ENCODE assay signal across 1 cellular context in the genomic region with DNA sequence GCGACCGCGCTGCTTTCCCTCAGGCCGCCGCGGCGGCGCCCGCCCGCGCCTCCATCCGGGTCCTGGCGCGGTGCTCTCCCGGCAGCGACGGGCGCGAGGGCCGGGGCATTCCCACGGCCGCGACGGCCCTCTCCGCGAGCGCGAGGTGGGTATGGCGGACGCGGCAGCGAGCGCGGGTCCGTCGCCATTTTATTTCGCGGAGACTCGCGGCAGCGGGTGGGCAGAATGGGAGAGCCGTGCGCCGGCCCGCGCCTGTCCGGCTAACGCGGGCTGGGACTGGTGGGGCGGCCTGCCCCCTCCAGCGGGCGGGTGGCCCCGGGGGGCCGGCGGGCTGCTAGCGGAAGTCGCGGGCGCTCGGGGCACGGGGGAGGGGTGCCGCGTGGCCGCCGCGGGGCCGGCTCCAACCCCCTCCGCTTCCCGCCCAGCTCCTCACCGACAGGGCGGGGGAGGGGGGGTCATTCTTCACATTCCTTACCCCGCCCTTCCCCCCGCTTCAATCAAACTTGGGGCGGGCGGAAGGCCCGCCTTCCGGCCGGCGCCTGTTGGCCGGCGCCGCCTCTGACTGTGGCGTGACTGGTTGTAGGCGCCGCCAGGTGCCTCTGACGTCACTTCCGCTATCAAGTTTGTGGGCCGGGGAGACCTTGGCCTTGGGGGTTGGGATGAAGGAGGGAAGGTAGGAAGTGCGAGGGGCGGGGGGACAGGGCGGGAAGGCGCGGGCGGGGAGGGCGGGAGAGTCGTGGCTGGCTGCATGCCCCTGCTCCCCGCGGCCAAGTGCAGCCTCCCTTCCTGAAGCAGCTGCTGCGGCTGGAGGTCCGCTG.
A peak's percentile ranks its signal among the peaks of the same experiment; 100 is the strongest.
TF ChIP-seq lines count a peak whose summit lies in the region.

No MANE protein-coding gene starts in this region.

TF ChIP-seq in GM12878, 131 proteins besides CTCF, POLR2A, EP300 and RAD21 (continued from another document and continues in another):
- TF ChIP-seq ZBTB40 (IDR thresholded peaks at IDR 0.05; ENCODE audit: borderline replicate concordance) = peak; percentile 94
- no peak for TF ChIP-seq HDGF (IDR thresholded peaks at IDR 0.05)
- TF ChIP-seq KDM1A (IDR thresholded peaks at IDR 0.05; ENCODE audit: borderline replicate concordance) = no peak
- TF ChIP-seq ZZZ3 (IDR thresholded peaks at IDR 0.05; ENCODE audit: control insufficient read depth, insufficient read length, low read depth) = no peak
- TF ChIP-seq ZNF207 (IDR thresholded peaks at IDR 0.05; ENCODE audit: borderline replicate concordance) = peak; percentile 84
- TF ChIP-seq, protein P1, sequence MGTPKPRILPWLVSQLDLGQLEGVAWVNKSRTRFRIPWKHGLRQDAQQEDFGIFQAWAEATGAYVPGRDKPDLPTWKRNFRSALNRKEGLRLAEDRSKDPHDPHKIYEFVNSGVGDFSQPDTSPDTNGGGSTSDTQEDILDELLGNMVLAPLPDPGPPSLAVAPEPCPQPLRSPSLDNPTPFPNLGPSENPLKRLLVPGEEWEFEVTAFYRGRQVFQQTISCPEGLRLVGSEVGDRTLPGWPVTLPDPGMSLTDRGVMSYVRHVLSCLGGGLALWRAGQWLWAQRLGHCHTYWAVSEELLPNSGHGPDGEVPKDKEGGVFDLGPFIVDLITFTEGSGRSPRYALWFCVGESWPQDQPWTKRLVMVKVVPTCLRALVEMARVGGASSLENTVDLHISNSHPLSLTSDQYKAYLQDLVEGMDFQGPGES (IDR thresholded peaks at IDR 0.05) = peak; percentile 77; the same call in 1 of the 2 replicates
- no peak; the same call in none of the 2 replicates for TF ChIP-seq TCF3 (IDR thresholded peaks at IDR 0.05; ENCODE audit: borderline replicate concordance, insufficient read depth, low read depth, low read length)
- peak; percentile 42 for TF ChIP-seq RELA (IDR thresholded peaks at IDR 0.05; ENCODE audit: borderline replicate concordance, partially characterized antibody)
- 0 out of 2 replicates have a peak, but pooled peaks have one; percentile 43 for TF ChIP-seq ZSCAN29 (IDR thresholded peaks at IDR 0.05)
- no peak for TF ChIP-seq ETV6 (conservative IDR thresholded peaks at IDR 0.05 in 1 of 2, IDR thresholded peaks at IDR 0.05 in 1 of 2; ENCODE audit: borderline replicate concordance in 1 of 2, low read depth in 1 of 2)
- peak; percentile 94 for TF ChIP-seq NBN (IDR thresholded peaks at IDR 0.05)
- no peak for TF ChIP-seq SMAD1 (IDR thresholded peaks at IDR 0.05; ENCODE audit: low read depth, partially characterized antibody)
- TF ChIP-seq BCLAF1 (IDR thresholded peaks at IDR 0.05) = peak; percentile 60; the same call in 1 of the 2 replicates
- no peak for TF ChIP-seq CUX1 (IDR thresholded peaks at IDR 0.05; ENCODE audit: insufficient replicate concordance, low read depth, low read length)
- TF ChIP-seq NR2C2 (IDR thresholded peaks at IDR 0.05; ENCODE audit: borderline replicate concordance, control insufficient read depth, insufficient read length, low read depth) = no peak
- peak; percentile 35 for TF ChIP-seq SPI1 (IDR thresholded peaks at IDR 0.05; ENCODE audit: borderline replicate concordance, insufficient read depth, low read depth, low read length)
- peak; percentile 31; the same call in 1 of the 2 replicates for TF ChIP-seq MTA2 (IDR thresholded peaks at IDR 0.05; ENCODE audit: low read depth)
- TF ChIP-seq CHD4 (IDR thresholded peaks at IDR 0.05) = no peak
- TF ChIP-seq GABPA (IDR thresholded peaks at IDR 0.05; ENCODE audit: low read depth) = peak; percentile 93
- TF ChIP-seq BCL11A (IDR thresholded peaks at IDR 0.05; ENCODE audit: low read depth, low read length) = 0 out of 2 replicates have a peak, but pooled peaks have one; percentile 42
- TF ChIP-seq SUPT20H (IDR thresholded peaks at IDR 0.05; ENCODE audit: borderline replicate concordance, control insufficient read depth, low read depth, low read length) = no peak
- TF ChIP-seq ZNF622 (IDR thresholded peaks at IDR 0.05) = peak; percentile 86
- no peak for TF ChIP-seq RBBP5 (conservative IDR thresholded peaks at IDR 0.05)
- TF ChIP-seq MYB (IDR thresholded peaks at IDR 0.05; ENCODE audit: borderline replicate concordance, low read depth, low read length) = no peak
- TF ChIP-seq NRF1 (conservative IDR thresholded peaks at IDR 0.05; ENCODE audit: low read depth, low read length) = no peak
- no peak for TF ChIP-seq IRF4 (IDR thresholded peaks at IDR 0.05; ENCODE audit: low read depth, low read length)
- TF ChIP-seq PKNOX1 (IDR thresholded peaks at IDR 0.05) = peak; percentile 97
- TF ChIP-seq IRF5 (IDR thresholded peaks at IDR 0.05; ENCODE audit: borderline replicate concordance) = no peak
- TF ChIP-seq MXI1 (IDR thresholded peaks at IDR 0.05; ENCODE audit: low read depth, low read length) = peak; percentile 26; the same call in 1 of the 2 replicates
- TF ChIP-seq ZNF217 (IDR thresholded peaks at IDR 0.05) = peak; percentile 82
- TF ChIP-seq, protein P2, sequence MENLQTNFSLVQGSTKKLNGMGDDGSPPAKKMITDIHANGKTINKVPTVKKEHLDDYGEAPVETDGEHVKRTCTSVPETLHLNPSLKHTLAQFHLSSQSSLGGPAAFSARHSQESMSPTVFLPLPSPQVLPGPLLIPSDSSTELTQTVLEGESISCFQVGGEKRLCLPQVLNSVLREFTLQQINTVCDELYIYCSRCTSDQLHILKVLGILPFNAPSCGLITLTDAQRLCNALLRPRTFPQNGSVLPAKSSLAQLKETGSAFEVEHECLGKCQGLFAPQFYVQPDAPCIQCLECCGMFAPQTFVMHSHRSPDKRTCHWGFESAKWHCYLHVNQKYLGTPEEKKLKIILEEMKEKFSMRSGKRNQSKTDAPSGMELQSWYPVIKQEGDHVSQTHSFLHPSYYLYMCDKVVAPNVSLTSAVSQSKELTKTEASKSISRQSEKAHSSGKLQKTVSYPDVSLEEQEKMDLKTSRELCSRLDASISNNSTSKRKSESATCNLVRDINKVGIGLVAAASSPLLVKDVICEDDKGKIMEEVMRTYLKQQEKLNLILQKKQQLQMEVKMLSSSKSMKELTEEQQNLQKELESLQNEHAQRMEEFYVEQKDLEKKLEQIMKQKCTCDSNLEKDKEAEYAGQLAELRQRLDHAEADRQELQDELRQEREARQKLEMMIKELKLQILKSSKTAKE (IDR thresholded peaks at IDR 0.05; ENCODE audit: low read depth, poor library complexity, severe bottlenecking) = no peak
- TF ChIP-seq POLR2AphosphoS5 (IDR thresholded peaks at IDR 0.05; ENCODE audit: low read length) = peak; percentile 82
- TF ChIP-seq TBL1XR1 (IDR thresholded peaks at IDR 0.05; ENCODE audit: low read depth, low read length) = peak; percentile 73; the same call in 1 of the 2 replicates
- no peak for TF ChIP-seq RAD51 (IDR thresholded peaks at IDR 0.05)
- TF ChIP-seq, protein P3, sequence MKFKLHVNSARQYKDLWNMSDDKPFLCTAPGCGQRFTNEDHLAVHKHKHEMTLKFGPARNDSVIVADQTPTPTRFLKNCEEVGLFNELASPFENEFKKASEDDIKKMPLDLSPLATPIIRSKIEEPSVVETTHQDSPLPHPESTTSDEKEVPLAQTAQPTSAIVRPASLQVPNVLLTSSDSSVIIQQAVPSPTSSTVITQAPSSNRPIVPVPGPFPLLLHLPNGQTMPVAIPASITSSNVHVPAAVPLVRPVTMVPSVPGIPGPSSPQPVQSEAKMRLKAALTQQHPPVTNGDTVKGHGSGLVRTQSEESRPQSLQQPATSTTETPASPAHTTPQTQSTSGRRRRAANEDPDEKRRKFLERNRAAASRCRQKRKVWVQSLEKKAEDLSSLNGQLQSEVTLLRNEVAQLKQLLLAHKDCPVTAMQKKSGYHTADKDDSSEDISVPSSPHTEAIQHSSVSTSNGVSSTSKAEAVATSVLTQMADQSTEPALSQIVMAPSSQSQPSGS (IDR thresholded peaks at IDR 0.05; ENCODE audit: low read length) = peak; percentile 47; the same call in 1 of the 2 replicates
